In genomic region chr20:62473200-62473585, GRCh38 we compare ENCODE assay signal across 29 cellular contexts. TPM values are rescaled to one million over a fixed set of nuclear protein-coding genes. Genes with fewer than 3 reads are reported as not detected.
DNase-seq lines count a peak whose midpoint lies in the region; ATAC-seq, FAIRE-seq and TF ChIP-seq lines count a peak whose summit lies in the region.
"Had no signal": no experiment of that assay in that cellular context is flagged by ENCODE, and none has a peak within 500 bp of the region (broad histone marks: within the 10 kb centered on the region; RNA-seq: fewer than 3 reads in every experiment).

No MANE protein-coding gene starts in this region.

- TF ChIP-seq RAD21 in HepG2 (CRISPR knock-in tag; IDR thresholded peaks at IDR 0.05): no peak

- no peak for FAIRE-seq in HepG2 (lab: Jason Lieb, UNC)
- FAIRE-seq: A204.1, GM12878 had no signal

- peak overlapping the region in 1 of 3 experiments; percentile 58; a peak in 2 of 6 replicates for H3K4me3 ChIP-seq in HepG2 (replicated peaks in 1 of 3; ENCODE audit: insufficient read depth in 1 of 3, low read depth in 2 of 3, low read length in 3 of 3)
- H3K4me3 ChIP-seq in right lobe of liver: no peak overlapping the region
- peak overlapping the region; percentile 85 for H3K4me3 ChIP-seq in hepatocyte
- H3K4me3 ChIP-seq in neuronal stem cell (ENCODE audit: low read length in 2 of 2): no peak overlapping the region
- H3K4me3 ChIP-seq: GM12878 had no signal

- no peaks in the 10 kb centered on the region for H3K36me3 Mint-ChIP-seq in activated CD8-positive, alpha-beta T cell treated with anti-CD3 and anti-CD28 coated beads, Interleukin-2, amount 10 ng/mL, durations not matched to agents 7 days and 5 days (ENCODE audit: low read depth)
- H3K36me3 Mint-ChIP-seq: CD8-positive, alpha-beta T cell had no signal

- H3K27me3 ChIP-seq in HepG2 (ENCODE audit: control insufficient read depth in 1 of 2, insufficient read depth in 2 of 2, low read length in 2 of 2): peaks cover 11 to 41% of the 10 kb centered on the region in 2 experiments
- peaks cover 0 to 21% of the 10 kb centered on the region in 2 donors for H3K27me3 ChIP-seq in right lobe of liver
- H3K27me3 ChIP-seq in hepatocyte: peaks cover 4% of the 10 kb centered on the region
- peaks cover 25 to 93% (median 60%) of the 10 kb centered on the region in 3 experiments for H3K27me3 ChIP-seq in neuronal stem cell (ENCODE audit: control insufficient read depth in 3 of 3, insufficient read depth in 3 of 3, low read depth in 1 of 3, low read length in 3 of 3)

- peak overlapping the region; percentile 37 for H2AK5ac ChIP-seq in neuronal stem cell (ENCODE audit: low read depth, low read length)

- H3K9me3 ChIP-seq in HepG2 (ENCODE audit: low read length): no peaks in the 10 kb centered on the region
- no peaks in the 10 kb centered on the region for H3K9me3 ChIP-seq in right lobe of liver
- H3K9me3 ChIP-seq in hepatocyte (ENCODE audit: low read depth): no peaks in the 10 kb centered on the region
- H3K9me3 ChIP-seq in neuronal stem cell (replicated peaks in 1 of 2; ENCODE audit: control insufficient read depth in 2 of 2, insufficient read depth in 1 of 2, low read depth in 1 of 2, low read length in 2 of 2): no peaks in the 10 kb centered on the region
- H3K9me3 ChIP-seq: SK-N-SH had no signal

- in situ Hi-C loops in HepG2 (cut with HindIII; ENCODE audit: extremely low pct_ligation_motif_present, low pct_unique_long_range_greater_than_20kb) (no loop called here), ACHN (cut with HindIII; ENCODE audit: low pct_ligation_motif_present, low pct_unique_long_range_greater_than_20kb, low sequenced_read_pairs) (no loop called here)

- H3K79me2 ChIP-seq in HepG2 (ENCODE audit: insufficient read depth, low read length) (no peaks in the 10 kb centered on the region), hepatocyte (peaks cover 87% of the 10 kb centered on the region)

- H3K27ac Mint-ChIP-seq in activated CD8-positive, alpha-beta T cell treated with anti-CD3 and anti-CD28 coated beads, Interleukin-2, amount 10 ng/mL, durations not matched to agents 7 days and 5 days: no peak overlapping the region
- H3K27ac Mint-ChIP-seq: CD8-positive, alpha-beta T cell had no signal

- H4K91ac ChIP-seq in neuronal stem cell (ENCODE audit: low read depth, low read length, poor library complexity): no peak overlapping the region

- H3K23ac ChIP-seq in neuronal stem cell (ENCODE audit: low read depth, low read length, poor library complexity): no peak overlapping the region

- H3K4ac ChIP-seq in neuronal stem cell (ENCODE audit: low read length): no peak overlapping the region

- ATAC-seq in HepG2 (no peak), right lobe of liver (no peak)
- no peak for ATAC-seq in activated CD8-positive, alpha-beta T cell treated with anti-CD3 and anti-CD28 coated beads, Interleukin-2, amount 10 ng/mL, durations not matched to agents 7 days and 5 days
- ATAC-seq: CD8-positive, alpha-beta T cell; GM12878; HCT116 had no signal

- POLR2A ChIA-PET in HepG2 (lab: Yijun Ruan, JAX): no interaction called here
- POLR2A ChIA-PET in activated CD8-positive, alpha-beta T cell treated with anti-CD3 and anti-CD28 coated beads, Interleukin-2, amount 10 ng/mL, durations not matched to agents 7 days and 5 days (lab: Charles Lee): no interaction called here

- intact Hi-C loops in HepG2 (cut with micrococcal nuclease; ENCODE audit: unreplicated experiment) (no loop called here), right lobe of liver (cut with DNase I) (no loop called here)

- no peak overlapping the region for H3K14ac ChIP-seq in neuronal stem cell (ENCODE audit: low read length)

- CTCF ChIA-PET in HepG2 (lab: Yijun Ruan, JAX; ENCODE audit: low intra/inter-chr PET ratio, low total read pairs): no interaction called here
- CTCF ChIA-PET in activated CD8-positive, alpha-beta T cell treated with anti-CD3 and anti-CD28 coated beads, Interleukin-2, amount 10 ng/mL, durations not matched to agents 7 days and 5 days (lab: Charles Lee): no interaction called here

- no peak overlapping the region for H2BK120ac ChIP-seq in neuronal stem cell (ENCODE audit: low read depth, low read length)

- peak overlapping the region; percentile 38 for H2BK15ac ChIP-seq in neuronal stem cell (ENCODE audit: low read length)

- H2BK5ac ChIP-seq in neuronal stem cell (ENCODE audit: low read length): no peak overlapping the region

- TF ChIP-seq EP300 in HepG2 (IDR thresholded peaks at IDR 0.05; ENCODE audit: low read depth in 2 of 2, low read length in 2 of 2) (no peak), HepG2 (CRISPR knock-in tag; IDR thresholded peaks at IDR 0.05; ENCODE audit: borderline replicate concordance) (no peak)

- no peak overlapping the region for H2BK12ac ChIP-seq in neuronal stem cell (ENCODE audit: low read length)

- WGBS in HepG2 (ENCODE audit: low lambda C conversion rate): 71% methylated on average over 16 of the region's 24 CpGs
- 60% methylated on average over 1 of the region's 24 CpGs for WGBS in right lobe of liver (ENCODE audit: insufficient coverage, low coverage, low lambda C conversion rate, missing lambda C conversion rate)
- WGBS in hepatocyte (ENCODE audit: low lambda C conversion rate, missing lambda C conversion rate): 78% methylated on average over 16 of the region's 24 CpGs
- no CpG with 5 or more reads among the region's 24 CpGs for WGBS in neuronal stem cell (ENCODE audit: extremely low coverage in 2 of 2, insufficient read length in 2 of 2, insufficient replicate concordance in 1 of 2), 2 donors

- no peak overlapping the region for H3K18ac ChIP-seq in neuronal stem cell (ENCODE audit: low read length)

- no peak; the same call in 1 of the 2 replicates for TF ChIP-seq CTCF in HepG2 (CRISPR knock-in tag; IDR thresholded peaks at IDR 0.05)
- TF ChIP-seq CTCF in right lobe of liver (IDR thresholded peaks at IDR 0.05): no peak
- TF ChIP-seq CTCF in hepatocyte (IDR thresholded peaks at IDR 0.05; ENCODE audit: poor library complexity): no peak

- no peaks in the 10 kb centered on the region for H3K9me2 ChIP-seq in hepatocyte (replicated peaks; ENCODE audit: insufficient read depth)
- H3K9me2 ChIP-seq: SK-N-SH had no signal

- no peaks in the 10 kb centered on the region for H3K4me1 Mint-ChIP-seq in activated CD8-positive, alpha-beta T cell treated with anti-CD3 and anti-CD28 coated beads, Interleukin-2, amount 10 ng/mL, durations not matched to agents 7 days and 5 days (ENCODE audit: low read depth)

- H3K9me3 Mint-ChIP-seq in activated CD8-positive, alpha-beta T cell treated with anti-CD3 and anti-CD28 coated beads, Interleukin-2, amount 10 ng/mL, durations not matched to agents 7 days and 5 days (ENCODE audit: insufficient read depth): no peaks in the 10 kb centered on the region
- H3K9me3 Mint-ChIP-seq: CD8-positive, alpha-beta T cell had no signal

- no peaks in the 10 kb centered on the region for H3K79me1 ChIP-seq in neuronal stem cell (ENCODE audit: low read depth, low read length)

- H3K36me3 ChIP-seq in HepG2 (replicated peaks in 1 of 2; ENCODE audit: control insufficient read depth in 1 of 2, insufficient read depth in 2 of 2, low read length in 2 of 2): no peaks in the 10 kb centered on the region
- no peaks in the 10 kb centered on the region for H3K36me3 ChIP-seq in right lobe of liver
- no peaks in the 10 kb centered on the region for H3K36me3 ChIP-seq in hepatocyte (replicated peaks; ENCODE audit: insufficient read depth, low read depth)
- H3K36me3 ChIP-seq in neuronal stem cell (replicated peaks in 1 of 2; ENCODE audit: control insufficient read depth in 2 of 2, insufficient read depth in 2 of 2, low read length in 2 of 2): no peaks in the 10 kb centered on the region

- peaks cover 20% of the 10 kb centered on the region for H3K4me1 ChIP-seq in HepG2 (ENCODE audit: insufficient read depth, low read length)
- no peaks in the 10 kb centered on the region for H3K4me1 ChIP-seq in right lobe of liver
- peaks cover 35% of the 10 kb centered on the region for H3K4me1 ChIP-seq in hepatocyte (ENCODE audit: insufficient read depth)
- peaks cover 2 to 6% of the 10 kb centered on the region in 2 donors for H3K4me1 ChIP-seq in neuronal stem cell (ENCODE audit: control insufficient read depth in 2 of 2, insufficient read depth in 1 of 2, low read depth in 1 of 2, low read length in 2 of 2)

- peaks cover 32% of the 10 kb centered on the region for H3K27me3 Mint-ChIP-seq in activated CD8-positive, alpha-beta T cell treated with anti-CD3 and anti-CD28 coated beads, Interleukin-2, amount 10 ng/mL, durations not matched to agents 7 days and 5 days (ENCODE audit: low read depth)

- no peak for DNase-seq in HepG2 (ENCODE audit: low spot score)
- DNase-seq in right lobe of liver: no peak
- DNase-seq in hepatocyte (ENCODE audit: low spot score): no peak
- no peak for DNase-seq in neuronal stem cell (ENCODE audit: low spot score)
- no peak for DNase-seq in NCI-H146 (lab: John Stamatoyannopoulos, UW)
- DNase-seq in activated CD8-positive, alpha-beta T cell treated with anti-CD3 and anti-CD28 coated beads, Interleukin-2, amount 10 ng/mL, durations not matched to agents 7 days and 5 days: no peak
- no peak for DNase-seq in ACHN
- no peak for DNase-seq in NCI-H1436 (lab: John Stamatoyannopoulos, UW)
- DNase-seq: C1 segment of cervical spinal cord; CD8-positive, alpha-beta T cell; DMS 273 treated with DMSO at 0.1 percent for 48 hours; DMS79; EL; GDM1; IMR-90; NCI-H1048; NCI-H1417; NCI-H187; NCI-H2081 treated with DMSO at 0.1 percent for 48 hours; NCI-H2171; NCI-H226; NCI-H510A; NCI-H69; SK-N-SH had no signal

- H3K9ac ChIP-seq in HepG2 (ENCODE audit: insufficient read depth, low read depth, low read length): no peak overlapping the region; the same call in 1 of the 2 replicates
- H3K9ac ChIP-seq in neuronal stem cell (ENCODE audit: low read depth, low read length, poor library complexity): no peak overlapping the region
- H3K9ac ChIP-seq: KMS-11, SK-N-SH had no signal

- peaks cover 6% of the 10 kb centered on the region; the same call in 1 of the 2 replicates for H4K20me1 ChIP-seq in HepG2 (ENCODE audit: insufficient read depth, low read length)
- H4K20me1 ChIP-seq in hepatocyte (ENCODE audit: insufficient read depth, poor library complexity, severe bottlenecking): peaks cover 16% of the 10 kb centered on the region

- no TSS peak for BruUV-seq in HepG2 (replicated peaks; lab: Mats Ljungman, UMichigan)

- H3K4me3 Mint-ChIP-seq in activated CD8-positive, alpha-beta T cell treated with anti-CD3 and anti-CD28 coated beads, Interleukin-2, amount 10 ng/mL, durations not matched to agents 7 days and 5 days: no peak overlapping the region
- H3K4me3 Mint-ChIP-seq: CD8-positive, alpha-beta T cell had no signal

- TF ChIP-seq POLR2A in HepG2 (IDR thresholded peaks at IDR 0.05; ENCODE audit: insufficient read depth in 1 of 2, low read depth in 2 of 2, low read length in 2 of 2): no peak
- no peak for TF ChIP-seq POLR2A in right lobe of liver (IDR thresholded peaks at IDR 0.05)

- H2AFZ ChIP-seq in HepG2 (ENCODE audit: low read length) (no peak overlapping the region), hepatocyte (no peak overlapping the region), neuronal stem cell (ENCODE audit: low read length) (no peak overlapping the region)

- peak overlapping the region; percentile 73 for H3K4me2 ChIP-seq in HepG2 (ENCODE audit: low read depth, low read length)
- H3K4me2 ChIP-seq in hepatocyte: peak overlapping the region; percentile 91
- no peak overlapping the region for H3K4me2 ChIP-seq in neuronal stem cell (ENCODE audit: insufficient read depth, low read length, poor library complexity, severe bottlenecking)
- H3K4me2 ChIP-seq: KMS-11, SK-N-SH had no signal

- H3K27ac ChIP-seq in HepG2 (ENCODE audit: extremely low read length, insufficient read depth, low read length): no peak overlapping the region
- no peak overlapping the region for H3K27ac ChIP-seq in right lobe of liver
- H3K27ac ChIP-seq in hepatocyte: peak overlapping the region; percentile 98
- no peak overlapping the region for H3K27ac ChIP-seq in neuronal stem cell (replicated peaks; ENCODE audit: low read length)
- H3K27ac ChIP-seq: KMS-11 had no signal

- H4K8ac ChIP-seq in neuronal stem cell (ENCODE audit: low read depth, low read length): no peak overlapping the region

RNA-seq across cellular contexts. Expression of gene GATA5, which starts 2.6 kb away (rescaled TPM):
- total RNA-seq in HepG2 (2016; rRNA removed; fragmentation: Illumina TruSeq; extraction: Trizol): 0.20 and 0.39 TPM in 2 replicates
- total RNA-seq in HepG2 (2016; cell fraction: cytosol; rRNA removed; fragmentation: Illumina TruSeq; extraction: Trizol; ENCODE audit: low read depth): 0.09 and 0.10 TPM in 2 replicates
- total RNA-seq in HepG2 (2016; cell fraction: insoluble cytoplasmic fraction; rRNA removed; fragmentation: Illumina TruSeq; extraction: Trizol): 0.10 and 0.32 TPM in 2 replicates
- 0.31 and 0.65 TPM in 2 replicates for total RNA-seq in HepG2 (2016; cell fraction: membrane; rRNA removed; fragmentation: Illumina TruSeq; extraction: Trizol)
- 0.19 and 0.22 TPM in 2 replicates for total RNA-seq in HepG2 (2016; cell fraction: nucleus; rRNA removed; fragmentation: Illumina TruSeq; extraction: Trizol)
- 0.12 and 0.18 TPM in 2 replicates for polyA plus RNA-seq in HepG2 (2011; rRNA removed)
- 0.10 and 0.19 TPM in 2 replicates for polyA plus RNA-seq in HepG2 (2011; cell fraction: cytosol; rRNA removed)
- 0.09 and 0.27 TPM in 2 replicates for polyA plus RNA-seq in HepG2 (2011; cell fraction: nucleus; rRNA removed)
- polyA plus RNA-seq in HepG2 (2012): 0.05 and 0.16 TPM in 2 replicates
- 0.26 and 0.33 TPM in 2 replicates for polyA plus RNA-seq in HepG2 (2016; cell fraction: cytosol; fragmentation: Illumina TruSeq; extraction: Trizol; ENCODE audit: low read depth)
- polyA plus RNA-seq in HepG2 (2016; cell fraction: insoluble cytoplasmic fraction; fragmentation: Illumina TruSeq; extraction: Trizol; ENCODE audit: low read depth): 0.29 and 0.56 TPM in 2 replicates
- 0.41 and 0.42 TPM in 2 replicates for polyA plus RNA-seq in HepG2 (2016; cell fraction: membrane; fragmentation: Illumina TruSeq; extraction: Trizol; ENCODE audit: low read depth)
- polyA plus RNA-seq in HepG2 (2016; cell fraction: nucleus; fragmentation: Illumina TruSeq; extraction: Trizol; ENCODE audit: insufficient read depth, low read depth): 0.41 and 0.80 TPM in 2 replicates
- polyA minus RNA-seq in HepG2 (2011; rRNA and poly(A)+ RNA removed; ENCODE audit: low replicate concordance): 0.18 TPM in 1 of 2 replicates, not detected in the other
- not detected in 2 replicates for polyA minus RNA-seq in HepG2 (2011; cell fraction: cytosol; rRNA and poly(A)+ RNA removed)
- polyA minus RNA-seq in HepG2 (2011; cell fraction: nucleus; rRNA and poly(A)+ RNA removed): not detected in 2 replicates
- under 1 TPM; 0.12 to 0.56 (median 0.26) TPM for total RNA-seq in right lobe of liver
- total RNA-seq in hepatocyte: 22.2 and 28.7 TPM in 2 replicates
- 43.5 and 53.6 TPM in 2 replicates for polyA plus RNA-seq in hepatocyte
- polyA plus RNA-seq in neuronal stem cell (2013, experiment 1 of 2): 0.08 TPM
- polyA plus RNA-seq in neuronal stem cell (2013, experiment 2 of 2): 0.11 TPM
- total RNA-seq in activated CD8-positive, alpha-beta T cell treated with anti-CD3 and anti-CD28 coated beads, Interleukin-2, amount 10 ng/mL, durations not matched to agents 7 days and 5 days: not detected
- total RNA-seq: CD8-positive, alpha-beta T cell; GM12878; IMR-90 had no signal
- polyA plus RNA-seq: GM12878, IMR-90, SK-N-SH had no signal

RNA-seq across cellular contexts. Expression of gene RBBP8NL, which starts 45.9 kb away (rescaled TPM):
- 0.46 and 0.86 TPM in 2 replicates for total RNA-seq in HepG2 (2016; rRNA removed; fragmentation: Illumina TruSeq; extraction: Trizol)
- total RNA-seq in HepG2 (2016; cell fraction: cytosol; rRNA removed; fragmentation: Illumina TruSeq; extraction: Trizol; ENCODE audit: low read depth): 0.30 and 0.62 TPM in 2 replicates
- 0.65 and 0.76 TPM in 2 replicates for total RNA-seq in HepG2 (2016; cell fraction: insoluble cytoplasmic fraction; rRNA removed; fragmentation: Illumina TruSeq; extraction: Trizol)
- 0.52 and 0.65 TPM in 2 replicates for total RNA-seq in HepG2 (2016; cell fraction: membrane; rRNA removed; fragmentation: Illumina TruSeq; extraction: Trizol)
- total RNA-seq in HepG2 (2016; cell fraction: nucleus; rRNA removed; fragmentation: Illumina TruSeq; extraction: Trizol): 0.78 and 0.81 TPM in 2 replicates
- 0.69 and 0.82 TPM in 2 replicates for polyA plus RNA-seq in HepG2 (2011; rRNA removed)
- polyA plus RNA-seq in HepG2 (2011; cell fraction: cytosol; rRNA removed): 0.46 and 0.94 TPM in 2 replicates
- polyA plus RNA-seq in HepG2 (2011; cell fraction: nucleus; rRNA removed): 1.1 and 1.2 TPM in 2 replicates
- 0.24 and 0.42 TPM in 2 replicates for polyA plus RNA-seq in HepG2 (2012)
- 0.52 and 0.54 TPM in 2 replicates for polyA plus RNA-seq in HepG2 (2016; cell fraction: cytosol; fragmentation: Illumina TruSeq; extraction: Trizol; ENCODE audit: low read depth)
- 0.67 and 0.91 TPM in 2 replicates for polyA plus RNA-seq in HepG2 (2016; cell fraction: insoluble cytoplasmic fraction; fragmentation: Illumina TruSeq; extraction: Trizol; ENCODE audit: low read depth)
- polyA plus RNA-seq in HepG2 (2016; cell fraction: membrane; fragmentation: Illumina TruSeq; extraction: Trizol; ENCODE audit: low read depth): 0.51 and 0.60 TPM in 2 replicates
- 0.97 and 1.1 TPM in 2 replicates for polyA plus RNA-seq in HepG2 (2016; cell fraction: nucleus; fragmentation: Illumina TruSeq; extraction: Trizol; ENCODE audit: insufficient read depth, low read depth)
- polyA minus RNA-seq in HepG2 (2011; rRNA and poly(A)+ RNA removed; ENCODE audit: low replicate concordance): 0.40 TPM in 1 of 2 replicates, not detected in the other
- 0.40 TPM in 1 of 2 replicates, not detected in the other for polyA minus RNA-seq in HepG2 (2011; cell fraction: cytosol; rRNA and poly(A)+ RNA removed)
- polyA minus RNA-seq in HepG2 (2011; cell fraction: nucleus; rRNA and poly(A)+ RNA removed): 0.26 and 0.75 TPM in 2 replicates
- total RNA-seq in right lobe of liver: not detected
- 4.1 and 5.7 TPM in 2 replicates for total RNA-seq in hepatocyte
- 6.4 and 6.9 TPM in 2 replicates for polyA plus RNA-seq in hepatocyte
- polyA plus RNA-seq in neuronal stem cell (2013, experiment 1 of 2): not detected
- not detected for polyA plus RNA-seq in neuronal stem cell (2013, experiment 2 of 2)
- total RNA-seq in activated CD8-positive, alpha-beta T cell treated with anti-CD3 and anti-CD28 coated beads, Interleukin-2, amount 10 ng/mL, durations not matched to agents 7 days and 5 days: not detected
- total RNA-seq: CD8-positive, alpha-beta T cell; GM12878; H4; IMR-90 had no signal
- polyA plus RNA-seq: GM12878, IMR-90, SK-N-SH had no signal

Comparison
In these comparisons a context has a peak if more than half of its experiments do, and no peak if none do; other contexts are left out.
1. RNA of gene GATA5, which starts 2.6 kb away (total RNA-seq): 22.2 to 28.7 TPM in hepatocyte; 0.12 to 0.56 TPM in right lobe of liver, 0.09 to 0.65 TPM in HepG2 and not detected in activated CD8-positive, alpha-beta T cell treated with anti-CD3 and anti-CD28 coated beads, Interleukin-2, amount 10 ng/mL, durations not matched to agents 7 days and 5 days; every median in the first group is over 10 times any median in the second.